Comparison of ENCODE assay signal across 8 cellular contexts in genomic region chr9:32571969-32572899, GRCh38. TPM values are rescaled to one million over a fixed set of nuclear protein-coding genes. Genes with fewer than 3 reads are reported as not detected.
A peak's percentile ranks its signal among the peaks of the same experiment; 100 is the strongest.
DNase-seq lines count a peak whose midpoint lies in the region; ATAC-seq and TF ChIP-seq lines count a peak whose summit lies in the region.

No MANE protein-coding gene starts in this region.

- TF ChIP-seq CTCF in RWPE2 (IDR thresholded peaks at IDR 0.05; ENCODE audit: poor library complexity, severe bottlenecking) (peak; percentile 89), osteoblast (IDR thresholded peaks at IDR 0.05; ENCODE audit: extremely low read depth, low read depth, low read length) (peak; percentile 86), type B pancreatic cell (conservative IDR thresholded peaks at IDR 0.05) (peak; percentile 85)

- DNase-seq in EH (ENCODE audit: low read depth): peak; percentile 80
- DNase-seq in RWPE2 (ENCODE audit: low spot score): peak; percentile 65
- DNase-seq in activated naive CD4-positive, alpha-beta T cell treated with anti-CD3 and anti-CD28 coated beads for 36 hours: peak; percentile 88
- peak; percentile 86 for DNase-seq in germinal center (ENCODE audit: low spot score)
- DNase-seq in osteoblast (ENCODE audit: insufficient read length, low spot score, missing footprints): peak; percentile 91
- DNase-seq in type B pancreatic cell (ENCODE audit: extremely low spot score, unreplicated experiment): no peak

- peaks cover 50% of the 10 kb centered on the region for H3K79me2 ChIP-seq in osteoblast (ENCODE audit: insufficient read depth, low read length)

- ATAC-seq in GM21619 (IDR thresholded peaks at IDR 0.05; ENCODE audit: unreplicated experiment) (peak; percentile 88), RWPE2 (ENCODE audit: low read depth) (peak; percentile 94)

- H3K4me3 Mint-ChIP-seq in IgD-negative memory B cell (peak overlapping the region; percentile 96 to 100 (median 98)), type B pancreatic cell (peak overlapping the region; percentile 98)
- peak overlapping the region; percentile 88 for H3K4me3 Mint-ChIP-seq in activated naive CD4-positive, alpha-beta T cell treated with anti-CD3 and anti-CD28 coated beads for 36 hours

- H3K27me3 ChIP-seq in RWPE2 (ENCODE audit: insufficient read depth, poor library complexity, severe bottlenecking) (no peaks in the 10 kb centered on the region), osteoblast (ENCODE audit: insufficient read depth, low read length) (no peaks in the 10 kb centered on the region)

- H3K36me3 Mint-ChIP-seq in IgD-negative memory B cell (peaks cover 1% of the 10 kb centered on the region), type B pancreatic cell (peaks cover 11% of the 10 kb centered on the region)
- peaks cover 14% of the 10 kb centered on the region for H3K36me3 Mint-ChIP-seq in activated naive CD4-positive, alpha-beta T cell treated with anti-CD3 and anti-CD28 coated beads for 36 hours (ENCODE audit: low read depth)

- H3K4me2 ChIP-seq in osteoblast (ENCODE audit: insufficient read depth, low read length): peak overlapping the region; percentile 99

- H3K36me3 ChIP-seq in RWPE2 (ENCODE audit: low read depth): peaks cover 37% of the 10 kb centered on the region
- peaks cover 3% of the 10 kb centered on the region for H3K36me3 ChIP-seq in osteoblast (ENCODE audit: insufficient read depth, low read length)

- intact Hi-C loops in activated naive CD4-positive, alpha-beta T cell treated with anti-CD3 and anti-CD28 coated beads for 36 hours (cut with micrococcal nuclease): loop anchor here (1.0 to 2.0 kb wide), 6 partner anchors 20 to 505 kb away; partner anchors contain the start of genes DNAJA1, RIGI, SMIM27 and SMU1

- peaks cover 14% of the 10 kb centered on the region for H3K4me1 ChIP-seq in RWPE2 (ENCODE audit: insufficient read depth, poor library complexity, severe bottlenecking)
- H3K4me1 ChIP-seq in osteoblast (ENCODE audit: insufficient read depth, low read length): peaks cover 18% of the 10 kb centered on the region

- CTCF ChIA-PET in activated naive CD4-positive, alpha-beta T cell treated with anti-CD3 and anti-CD28 coated beads for 36 hours (lab: Charles Lee): interaction anchor here (0.8 to 4.0 kb wide), 20 partner anchors 9 to 193 kb away, joined by 3 to 90 read pairs (median 5); partner anchors contain the start of genes ACO1, RIGI, SMIM27 and TOPORS

- H3K9me3 ChIP-seq in RWPE2 (ENCODE audit: severe bottlenecking) (no peaks in the 10 kb centered on the region), osteoblast (ENCODE audit: low read depth, low read length) (no peaks in the 10 kb centered on the region)

- H3K9me3 Mint-ChIP-seq in IgD-negative memory B cell (no peaks in the 10 kb centered on the region), type B pancreatic cell (no peaks in the 10 kb centered on the region)
- H3K9me3 Mint-ChIP-seq in activated naive CD4-positive, alpha-beta T cell treated with anti-CD3 and anti-CD28 coated beads for 36 hours: no peaks in the 10 kb centered on the region

- H3K27ac ChIP-seq in RWPE2 (ENCODE audit: poor library complexity, severe bottlenecking): peak overlapping the region; percentile 69
- H3K27ac ChIP-seq in osteoblast (ENCODE audit: low read depth, low read length): peak overlapping the region; percentile 81

- H3K27ac Mint-ChIP-seq in IgD-negative memory B cell (peak overlapping the region; percentile 92 to 98 (median 98)), type B pancreatic cell (peak overlapping the region; percentile 98)
- H3K27ac Mint-ChIP-seq in activated naive CD4-positive, alpha-beta T cell treated with anti-CD3 and anti-CD28 coated beads for 36 hours: peak overlapping the region; percentile 92

- no peaks in the 10 kb centered on the region for H3K27me3 Mint-ChIP-seq in IgD-negative memory B cell
- H3K27me3 Mint-ChIP-seq in activated naive CD4-positive, alpha-beta T cell treated with anti-CD3 and anti-CD28 coated beads for 36 hours (ENCODE audit: low read depth): no peaks in the 10 kb centered on the region
- H3K27me3 Mint-ChIP-seq in type B pancreatic cell: peaks cover 12% of the 10 kb centered on the region

- H2AFZ ChIP-seq in osteoblast (ENCODE audit: low read length): peak overlapping the region; percentile 100

- H4K20me1 ChIP-seq in osteoblast (ENCODE audit: insufficient read depth, low read length): peaks cover 5% of the 10 kb centered on the region

- peak overlapping the region; percentile 92 for H3K4me3 ChIP-seq in RWPE2 (ENCODE audit: severe bottlenecking)
- H3K4me3 ChIP-seq in osteoblast (ENCODE audit: insufficient read depth, low read length): peak overlapping the region; percentile 89

- H3K4me1 Mint-ChIP-seq in IgD-negative memory B cell (peaks cover 15 to 20% (median 15%) of the 10 kb centered on the region in 3 donors), type B pancreatic cell (ENCODE audit: unreplicated experiment) (no peaks in the 10 kb centered on the region)
- H3K4me1 Mint-ChIP-seq in activated naive CD4-positive, alpha-beta T cell treated with anti-CD3 and anti-CD28 coated beads for 36 hours (ENCODE audit: low read depth): peaks cover 16% of the 10 kb centered on the region

RNA-seq across cellular contexts. Expression of gene NDUFB6, which starts 0.7 kb away (rescaled TPM):
- polyA plus RNA-seq in IgD-negative memory B cell: 62.6 TPM
- 10 to 100 TPM; 73.9 to 75.7 TPM for total RNA-seq in activated naive CD4-positive, alpha-beta T cell treated with anti-CD3 and anti-CD28 coated beads for 36 hours
- total RNA-seq in osteoblast: 24.2 and 37.1 TPM in 2 replicates
- total RNA-seq in type B pancreatic cell (ENCODE audit: low replicate concordance): 42.9 and 45.6 TPM in 2 replicates

RNA-seq across cellular contexts. Expression of gene TOPORS, which starts 19.8 kb away (rescaled TPM):
- polyA plus RNA-seq in IgD-negative memory B cell: 21.4 TPM
- total RNA-seq in activated naive CD4-positive, alpha-beta T cell treated with anti-CD3 and anti-CD28 coated beads for 36 hours: 10 to 100 TPM; 14.3 to 15.2 TPM
- 32.1 and 33.7 TPM in 2 replicates for total RNA-seq in osteoblast
- 16.7 and 18.4 TPM in 2 replicates for total RNA-seq in type B pancreatic cell (ENCODE audit: low replicate concordance)

RNA-seq across cellular contexts. Expression of gene SMIM27, which starts 20.1 kb away (rescaled TPM):
- 103 TPM for polyA plus RNA-seq in IgD-negative memory B cell
- 10 to 100 TPM; 25.8 to 27.1 TPM for total RNA-seq in activated naive CD4-positive, alpha-beta T cell treated with anti-CD3 and anti-CD28 coated beads for 36 hours
- total RNA-seq in osteoblast (1.8 and 2.9 TPM in 2 replicates), type B pancreatic cell (ENCODE audit: low replicate concordance) (9.1 and 12.7 TPM in 2 replicates)

RNA-seq across cellular contexts. Expression of gene RIGI, which starts 46.2 kb away (rescaled TPM):
- 16.9 TPM for polyA plus RNA-seq in IgD-negative memory B cell
- total RNA-seq in activated naive CD4-positive, alpha-beta T cell treated with anti-CD3 and anti-CD28 coated beads for 36 hours: 1 to 10 TPM; 7.5 to 8.4 TPM
- total RNA-seq in osteoblast (10.3 and 12.7 TPM in 2 replicates), type B pancreatic cell (ENCODE audit: low replicate concordance) (5.8 and 7.7 TPM in 2 replicates)
